ENCODE assay signal across 8 cellular contexts in genomic region chr12:38905480-38906351, GRCh38. TPM values are rescaled to one million over a fixed set of nuclear protein-coding genes. Genes with fewer than 3 reads are reported as not detected.
DNase-seq lines count a peak whose midpoint lies in the region; ATAC-seq, FAIRE-seq and TF ChIP-seq lines count a peak whose summit lies in the region.

Gene CPNE8 (minus strand): TSS chr12:38905591. CDS start chr12:38905534, 57 bp downstream.

- no peak for TF ChIP-seq CTCF in WTC11 (IDR thresholded peaks at IDR 0.05)
- no peak for TF ChIP-seq CTCF in keratinocyte (optimal IDR thresholded peaks at IDR 0.05 in 1 of 3, IDR thresholded peaks at IDR 0.05 in 1 of 3, conservative IDR thresholded peaks at IDR 0.05 in 1 of 3; ENCODE audit: extremely low read depth in 1 of 3, insufficient read depth in 2 of 3, low read length in 3 of 3)
- TF ChIP-seq CTCF in smooth muscle cell (IDR thresholded peaks at IDR 0.05; ENCODE audit: borderline replicate concordance, insufficient read depth, poor library complexity, severe bottlenecking): no peak

- H3K79me2 ChIP-seq in keratinocyte (ENCODE audit: control insufficient read depth, insufficient read depth, low read length) (peaks cover 29% of the 10 kb centered on the region), smooth muscle cell (ENCODE audit: low read depth) (peaks cover 36% of the 10 kb centered on the region)

- CTCF ChIA-PET in WTC11 (lab: Charles Lee): interaction anchor here (0.6 to 3.8 kb wide), 27 partner anchors 9 to 578 kb away, joined by 3 to 43 read pairs (median 4); no protein-coding TSS in a partner anchor

- peaks cover 13% of the 10 kb centered on the region for H3F3A ChIP-seq in smooth muscle cell (ENCODE audit: low read depth)

- H3K4me1 ChIP-seq in keratinocyte (ENCODE audit: control insufficient read depth, extremely low read depth, insufficient read depth, low read length) (peaks cover 22% of the 10 kb centered on the region), smooth muscle cell (ENCODE audit: low read depth) (peaks cover 23% of the 10 kb centered on the region)

- peak within 1 kb of the TSS; percentile 86 for H2AFZ ChIP-seq in keratinocyte (ENCODE audit: control insufficient read depth, low read length)
- H2AFZ ChIP-seq in smooth muscle cell (ENCODE audit: low read depth): peak within 1 kb of the TSS; percentile 97

- H3K36me3 ChIP-seq in keratinocyte (ENCODE audit: control insufficient read depth in 2 of 2, extremely low read depth in 1 of 2, insufficient read depth in 2 of 2, low read length in 2 of 2): peaks cover 0 to under 1% of the 10 kb centered on the region in 2 experiments
- no peaks in the 10 kb centered on the region for H3K36me3 ChIP-seq in smooth muscle cell (ENCODE audit: low read depth)

- DNase-seq in COLO829 (ENCODE audit: low spot score) (peak; percentile 85), HS-5 (ENCODE audit: low read depth) (peak; percentile 56), WTC11 (ENCODE audit: low spot score) (peak; percentile 63), cerebellar cortex (ENCODE audit: low spot score) (peak; percentile 36), keratinocyte (ENCODE audit: low read depth, low spot score) (no peak), smooth muscle cell (lab: John Stamatoyannopoulos, UW; ENCODE audit: unreplicated experiment) (peak; percentile 77), A172 (ENCODE audit: low spot score) (no peak)

- ATAC-seq in GM21423 (IDR thresholded peaks at IDR 0.05; ENCODE audit: unreplicated experiment): peak; percentile 55
- peak; percentile 32 for ATAC-seq in WTC11

- no peaks in the 10 kb centered on the region for H3K36me3 Mint-ChIP-seq in WTC11

- peak within 1 kb of the TSS; percentile 97 for H3K4me2 ChIP-seq in keratinocyte (ENCODE audit: control insufficient read depth, extremely low read depth, insufficient read depth, low read depth, low read length)
- H3K4me2 ChIP-seq in smooth muscle cell: peak within 1 kb of the TSS; percentile 92

- H3K9me1 ChIP-seq in keratinocyte (ENCODE audit: control insufficient read depth, extremely low read depth, insufficient read depth, low read length): no peaks in the 10 kb centered on the region

- peak within 1 kb of the TSS; percentile 92 for H3K9ac ChIP-seq in keratinocyte (ENCODE audit: control insufficient read depth, extremely low read depth, insufficient read depth, low read length)
- H3K9ac ChIP-seq in smooth muscle cell (ENCODE audit: low read depth): peak within 1 kb of the TSS; percentile 83

- WGBS in smooth muscle cell (ENCODE audit: low lambda C conversion rate): 1% methylated on average over 49 of the region's 54 CpGs

- H3K27me3 Mint-ChIP-seq in WTC11 (ENCODE audit: low read depth): peaks cover 4% of the 10 kb centered on the region

- H3K9me3 ChIP-seq in keratinocyte (ENCODE audit: control insufficient read depth, low read depth, low read length) (no peaks in the 10 kb centered on the region), smooth muscle cell (replicated peaks; ENCODE audit: low read depth) (no peaks in the 10 kb centered on the region)

- H3K27ac Mint-ChIP-seq in WTC11: peak within 1 kb of the TSS; percentile 91

- H4K20me1 ChIP-seq in keratinocyte (ENCODE audit: control insufficient read depth, extremely low read depth, insufficient read depth, low read length): no peaks in the 10 kb centered on the region
- H4K20me1 ChIP-seq in smooth muscle cell (ENCODE audit: low read depth): no peaks in the 10 kb centered on the region

- H3K4me3 ChIP-seq in keratinocyte (ENCODE audit: control insufficient read depth in 2 of 3, extremely low read depth in 1 of 3, insufficient read depth in 2 of 3, low read depth in 1 of 3, low read length in 3 of 3) (peak within 1 kb of the TSS; percentile 69 to 94 (median 79)), smooth muscle cell (peak within 1 kb of the TSS; percentile 73)

- H3K4me3 Mint-ChIP-seq in WTC11: peak within 1 kb of the TSS; percentile 93

- dilution Hi-C loops in keratinocyte (cut with MboI; ENCODE audit: extremely low pct_ligation_motif_present, low sequenced_read_pairs): no loop called here

- peak within 1 kb of the TSS; percentile 91 for H3K27ac ChIP-seq in keratinocyte (ENCODE audit: control insufficient read depth, insufficient read depth, low read length)
- H3K27ac ChIP-seq in smooth muscle cell (ENCODE audit: low read depth): peak within 1 kb of the TSS; percentile 92

- H3K4me1 Mint-ChIP-seq in WTC11: peaks cover 19% of the 10 kb centered on the region

- H3K9me3 Mint-ChIP-seq in WTC11: no peaks in the 10 kb centered on the region

- POLR2A ChIA-PET in WTC11 (lab: Charles Lee): no interaction called here

- no peaks in the 10 kb centered on the region for H3K27me3 ChIP-seq in keratinocyte (ENCODE audit: control insufficient read depth, extremely low read depth, insufficient read depth, low read length)
- H3K27me3 ChIP-seq in smooth muscle cell (ENCODE audit: low read depth): no peaks in the 10 kb centered on the region

- FAIRE-seq in keratinocyte (lab: Jason Lieb, UNC): peak; percentile 9

TF ChIP-seq in WTC11, 78 proteins besides CTCF, POLR2A, EP300 and RAD21 (continues in another document):
- 0 out of 2 replicates have a peak, but pooled peaks have one; percentile 27 for TF ChIP-seq FOXP4 (CRISPR knock-in tag; IDR thresholded peaks at IDR 0.05)
- TF ChIP-seq MAX (CRISPR knock-in tag; IDR thresholded peaks at IDR 0.05): peak; percentile 12; the same call in 1 of the 2 replicates
- peak; percentile 42; the same call in 1 of the 2 replicates for TF ChIP-seq ATF1 (CRISPR knock-in tag; IDR thresholded peaks at IDR 0.05)
- TF ChIP-seq SMAD3 (CRISPR knock-in tag; IDR thresholded peaks at IDR 0.05; ENCODE audit: borderline replicate concordance): no peak
- TF ChIP-seq ZNF281 (CRISPR knock-in tag; IDR thresholded peaks at IDR 0.05): peak; percentile 56; the same call in 1 of the 2 replicates
- TF ChIP-seq ZNF121 (CRISPR knock-in tag; IDR thresholded peaks at IDR 0.05): 0 out of 2 replicates have a peak, but pooled peaks have one; percentile 18
- no peak for TF ChIP-seq RORB (CRISPR knock-in tag; IDR thresholded peaks at IDR 0.05)
- TF ChIP-seq NR3C1 (CRISPR knock-in tag; conservative IDR thresholded peaks at IDR 0.05; ENCODE audit: low read depth): no peak
- no peak for TF ChIP-seq OVOL2 (CRISPR knock-in tag; IDR thresholded peaks at IDR 0.05; ENCODE audit: borderline replicate concordance)
- 0 out of 2 replicates have a peak, but pooled peaks have one; percentile 19 for TF ChIP-seq FOXK1 (CRISPR knock-in tag; IDR thresholded peaks at IDR 0.05)
- peak; percentile 42; the same call in 1 of the 2 replicates for TF ChIP-seq KAT7 (CRISPR knock-in tag; IDR thresholded peaks at IDR 0.05; ENCODE audit: borderline replicate concordance)

RNA-seq across cellular contexts. Expression of gene CPNE8, which starts in this region (rescaled TPM):
- total RNA-seq in WTC11 (2021): 4.9 to 8.3 TPM (median 7.2 TPM) in 3 replicates
- polyA plus RNA-seq in keratinocyte: 13.9 to 25.7 TPM (median 16.1 TPM) in 3 replicates
- 23.0 TPM for polyA plus RNA-seq in keratinocyte (2011; ENCODE audit: low read depth)
- 9.2 and 19.1 TPM in 2 replicates for polyA plus RNA-seq in keratinocyte (2011; cell fraction: cytosol; rRNA removed)
- polyA plus RNA-seq in keratinocyte (2011; cell fraction: nucleus; rRNA removed): 24.2 and 31.8 TPM in 2 replicates
- 9.9 TPM in 2 replicates for polyA plus RNA-seq in keratinocyte (2012; ENCODE audit: low replicate concordance)
- polyA minus RNA-seq in keratinocyte: 3.2 to 25.7 TPM (median 12.2 TPM) in 3 replicates
- 9.6 TPM for polyA minus RNA-seq in keratinocyte (2011; cell fraction: cytosol; rRNA and poly(A)+ RNA removed)
- 20.7 and 32.1 TPM in 2 replicates for polyA minus RNA-seq in keratinocyte (2011; cell fraction: nucleus; rRNA and poly(A)+ RNA removed)
- 19.4 and 24.2 TPM in 2 replicates for total RNA-seq in smooth muscle cell
- 6.3 and 13.8 TPM in 2 replicates for polyA plus RNA-seq in smooth muscle cell
- 0.09 and 0.48 TPM in 2 replicates for total RNA-seq in A172 (2014; rRNA removed; shearing (Covaris generic))

Comparison
In these comparisons a context has a peak if more than half of its experiments do, and no peak if none do; other contexts are left out.
1. DNase-seq: peak in COLO829 (single experiment), HS-5 (single experiment), WTC11 (single experiment), cerebellar cortex (single experiment) and smooth muscle cell (single experiment); none in keratinocyte (single experiment) and A172 (single experiment).